In the genomic region with DNA sequence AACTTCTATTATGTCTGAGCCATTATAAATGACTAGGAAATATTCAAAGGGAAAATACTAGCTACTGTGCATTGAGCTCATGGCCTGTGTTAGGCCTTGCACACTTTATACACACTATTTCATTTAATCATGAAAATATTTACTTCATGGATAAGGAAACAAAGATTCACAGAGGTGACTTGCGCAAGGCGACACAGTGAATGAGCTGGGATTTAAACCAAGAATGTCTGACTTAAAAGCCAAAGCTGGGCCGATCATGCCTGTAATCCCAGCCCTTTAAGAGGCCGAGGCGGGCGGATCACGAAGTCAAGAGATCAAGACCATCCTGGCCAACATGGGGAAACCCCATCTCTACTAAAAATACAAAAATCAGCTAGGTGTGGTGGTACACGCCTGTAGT, we compare ENCODE assay signal across 14 cellular contexts.
"Had no signal": no experiment of that assay in that cellular context is flagged by ENCODE, and none has a peak within 500 bp of the region (broad histone marks: within the 10 kb centered on the region; RNA-seq: fewer than 3 reads in every experiment).

No MANE protein-coding gene starts in this region.

- H3K4me3 ChIP-seq: adrenal gland, cardiac muscle cell, transverse colon, uterus had no signal

- H3K4me1 Mint-ChIP-seq: immature natural killer cell had no signal

- H3K27ac ChIP-seq: adrenal gland, transverse colon, uterus had no signal

- H3K9me3 ChIP-seq: adrenal gland, transverse colon, uterus had no signal

- DNase-seq: activated CD4-positive, alpha-beta T cell treated with anti-CD3 and anti-CD28 coated beads, Interleukin-2, amount 50 U/mL, for 1 hour; activated gamma-delta T cell treated with Interleukin-2 at 50 U/mL for 16 hours; adrenal gland; immature natural killer cell; mesendoderm; nucleus accumbens; transverse colon; uterus had no signal

- H3K36me3 Mint-ChIP-seq: activated naive CD4-positive, alpha-beta T cell treated with anti-CD3 and anti-CD28 coated beads, Interleukin-2, amount 50 U/mL, for 72 hours; natural killer cell treated with Interleukin-12 subunit alpha and Interleukin-12 subunit beta and Interleukin-15 and Interleukin-18, amount 100 ng/mL, for 72 hours had no signal

- H3K36me3 ChIP-seq: adrenal gland, cardiac muscle cell, transverse colon, uterus had no signal

- H3K9me3 Mint-ChIP-seq: activated naive CD4-positive, alpha-beta T cell treated with anti-CD3 and anti-CD28 coated beads, Interleukin-2, amount 50 U/mL, for 72 hours; activated T-helper 1 cell treated with anti-CD3 and anti-CD28 coated beads, Interleukin-12 subunit alpha, Interleukin-12 subunit beta, Interleukin-2, Interleukin-4 antibody, amounts not matched to agents 30 ng/mL and 10 ng/mL and 1 ng/mL, durations not matched to agents 14 hours and 24 hours and 36 hours; immature natural killer cell; natural killer cell treated with Interleukin-12 subunit alpha and Interleukin-12 subunit beta and Interleukin-15 and Interleukin-18, amount 100 ng/mL, for 72 hours; stimulated activated naive CD8-positive, alpha-beta T cell treated with anti-CD3 and anti-CD28 coated beads, Interleukin-15, Interleukin-2, amounts not matched to agents 100 ng/mL and 50 ng/mL, for 24 hours; T-helper 1 cell treated with Interleukin-12 subunit alpha and Interleukin-12 subunit beta and Interleukin-4 antibody, amounts not matched to agents 30 μg/mL and 1 μg/mL, for 36 hours had no signal

- H3K27me3 ChIP-seq: adrenal gland, cardiac muscle cell, transverse colon, uterus had no signal

- H3K27ac Mint-ChIP-seq: activated T-helper 1 cell treated with anti-CD3 and anti-CD28 coated beads, Interleukin-12 subunit alpha, Interleukin-12 subunit beta, Interleukin-2, Interleukin-4 antibody, amounts not matched to agents 30 ng/mL and 10 ng/mL and 1 ng/mL, durations not matched to agents 14 hours and 24 hours and 36 hours; immature natural killer cell; natural killer cell treated with Interleukin-12 subunit alpha and Interleukin-12 subunit beta and Interleukin-15 and Interleukin-18, amount 100 ng/mL, for 72 hours; stimulated activated naive CD8-positive, alpha-beta T cell treated with anti-CD3 and anti-CD28 coated beads, Interleukin-15, Interleukin-2, amounts not matched to agents 100 ng/mL and 50 ng/mL, for 24 hours; T-helper 1 cell treated with Interleukin-12 subunit alpha and Interleukin-12 subunit beta and Interleukin-4 antibody, amounts not matched to agents 30 μg/mL and 1 μg/mL, for 36 hours had no signal

- H3K4me3 Mint-ChIP-seq: activated T-helper 1 cell treated with anti-CD3 and anti-CD28 coated beads, Interleukin-12 subunit alpha, Interleukin-12 subunit beta, Interleukin-2, Interleukin-4 antibody, amounts not matched to agents 30 ng/mL and 10 ng/mL and 1 ng/mL, durations not matched to agents 14 hours and 24 hours and 36 hours; immature natural killer cell; natural killer cell treated with Interleukin-12 subunit alpha and Interleukin-12 subunit beta and Interleukin-15 and Interleukin-18, amount 100 ng/mL, for 72 hours; stimulated activated naive CD8-positive, alpha-beta T cell treated with anti-CD3 and anti-CD28 coated beads, Interleukin-15, Interleukin-2, amounts not matched to agents 100 ng/mL and 50 ng/mL, for 24 hours; T-helper 1 cell treated with Interleukin-12 subunit alpha and Interleukin-12 subunit beta and Interleukin-4 antibody, amounts not matched to agents 30 μg/mL and 1 μg/mL, for 36 hours had no signal

- ATAC-seq: activated naive CD4-positive, alpha-beta T cell treated with anti-CD3 and anti-CD28 coated beads, Interleukin-2, amount 50 U/mL, for 72 hours; natural killer cell treated with Interleukin-12 subunit alpha and Interleukin-12 subunit beta and Interleukin-15 and Interleukin-18, amount 100 ng/mL, for 72 hours had no signal
